Comparison of ENCODE assay signal across 9 cellular contexts in the genomic region with DNA sequence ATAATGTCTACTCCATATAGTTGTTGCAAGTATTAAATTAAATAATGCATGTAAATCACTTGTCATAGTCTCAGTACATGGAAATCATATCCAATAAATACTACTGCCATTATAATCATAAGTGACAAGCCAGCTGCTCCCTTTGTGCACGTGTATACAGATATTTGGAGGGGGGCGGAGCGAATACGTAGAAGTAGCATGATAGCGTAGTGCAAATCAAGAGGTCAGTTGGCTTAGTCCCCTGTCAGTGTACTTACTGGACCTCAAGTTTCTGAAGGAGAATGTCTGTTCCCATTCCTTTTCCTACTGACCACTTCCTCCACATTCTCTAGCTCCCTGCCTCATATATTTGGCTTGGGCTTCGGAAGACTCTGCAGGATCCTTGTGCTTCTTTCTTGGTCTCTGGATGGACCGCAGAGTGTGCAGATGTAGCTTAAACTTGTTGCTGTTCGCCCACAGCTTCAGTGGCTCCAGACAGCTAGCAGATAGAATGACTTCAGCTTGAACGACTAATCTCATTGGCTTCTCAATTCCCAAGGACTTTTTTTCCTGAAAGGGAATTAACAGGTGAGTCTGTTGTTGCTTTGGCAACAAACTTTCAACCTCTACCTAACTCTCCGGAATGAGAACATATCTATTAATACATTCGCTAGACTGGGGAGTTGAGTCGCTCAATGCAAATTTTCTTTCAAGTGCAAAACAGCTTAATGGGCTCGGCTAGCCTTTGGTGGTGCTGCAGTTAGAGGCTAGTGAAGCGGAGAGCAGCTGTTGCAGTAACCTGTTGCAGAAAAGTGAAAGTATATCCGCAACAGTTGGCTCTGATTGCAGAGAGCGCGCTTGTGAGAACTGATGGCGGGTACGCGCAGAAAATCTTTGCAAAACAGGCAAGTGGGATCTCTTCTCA. TPM values are rescaled to one million over a fixed set of nuclear protein-coding genes. Genes with fewer than 3 reads are reported as not detected.
A peak's percentile ranks its signal among the peaks of the same experiment; 100 is the strongest.
DNase-seq lines count a peak whose midpoint lies in the region; ATAC-seq and TF ChIP-seq lines count a peak whose summit lies in the region.
"Had no signal": no experiment of that assay in that cellular context is flagged by ENCODE, and none has a peak within 500 bp of the region (broad histone marks: within the 10 kb centered on the region; RNA-seq: fewer than 3 reads in every experiment).

A gene with protein sequence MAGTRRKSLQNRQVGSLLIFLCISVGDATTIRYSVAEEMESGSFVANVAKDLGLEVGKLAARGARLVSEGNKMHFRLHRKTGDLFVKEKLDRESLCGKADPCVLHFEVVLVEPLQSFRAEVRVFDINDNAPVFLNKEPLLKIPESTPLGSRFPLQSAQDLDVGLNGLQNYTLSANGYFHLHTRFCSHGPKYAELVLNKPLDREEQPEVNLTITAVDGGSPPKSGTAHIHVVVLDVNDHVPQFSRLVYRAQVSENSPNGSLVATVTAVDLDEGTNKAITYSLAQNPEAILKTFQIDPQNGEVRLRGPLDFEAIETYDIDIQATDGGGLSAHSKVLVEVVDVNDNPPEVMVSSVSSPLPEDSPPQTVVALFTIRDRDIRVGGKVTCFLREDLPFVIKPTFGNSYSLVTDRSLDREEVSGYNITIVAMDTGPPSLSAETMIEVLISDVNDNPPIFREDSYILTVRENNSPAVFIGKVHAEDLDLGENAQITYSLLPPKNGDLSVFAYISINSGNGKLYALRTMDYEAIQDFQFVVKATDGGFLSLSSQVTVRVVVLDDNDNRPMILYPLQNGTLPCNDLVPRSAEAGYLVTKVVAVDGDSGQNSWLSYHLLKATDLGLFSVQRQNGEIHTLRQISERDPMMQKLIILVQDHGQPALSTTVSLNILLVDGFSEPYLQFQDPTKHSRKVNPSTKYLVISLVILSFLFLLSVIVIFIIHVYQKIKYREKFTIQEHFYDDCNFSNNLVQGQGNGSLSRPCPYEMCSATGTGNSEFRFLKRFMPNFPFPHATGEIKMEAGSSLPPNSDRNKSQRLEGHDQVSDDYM (plus strand): TSS at position 753 of the 904 bp plus-strand sequence. CDS start 97 bp downstream, at position 850.

- no peaks in the 10 kb centered on the region for H3K36me3 ChIP-seq in mammary epithelial cell (ENCODE audit: insufficient read depth, low read length)

- peak within 1 kb of the TSS; percentile 87 for H2AFZ ChIP-seq in mammary epithelial cell (ENCODE audit: low read depth, low read length)

- peaks cover 60% of the 10 kb centered on the region for H3K27me3 Mint-ChIP-seq in mesothelial cell of epicardium (ENCODE audit: low read depth)

- CTCF ChIA-PET in mammary epithelial cell (lab: Charles Lee; ENCODE audit: low non-redundant PET): interaction anchor here (0.6 kb wide), 1 partner anchor 404 kb away, joined by 5 read pairs; no protein-coding TSS in a partner anchor

- H3K4me1 ChIP-seq in mammary epithelial cell (ENCODE audit: insufficient read depth, low read length): no peaks in the 10 kb centered on the region

- no peaks in the 10 kb centered on the region for H4K20me1 ChIP-seq in mammary epithelial cell (ENCODE audit: insufficient read depth, low read length)

- no peaks in the 10 kb centered on the region for H3K36me3 Mint-ChIP-seq in mesothelial cell of epicardium

- no peak within 1 kb of the TSS for H3K9ac ChIP-seq in mammary epithelial cell (ENCODE audit: insufficient read depth, low read length)

- no peaks in the 10 kb centered on the region for H3K9me3 ChIP-seq in mammary epithelial cell (replicated peaks; ENCODE audit: insufficient read depth, low read length)

- H3K4me2 ChIP-seq in mammary epithelial cell (ENCODE audit: insufficient read depth, low read depth, low read length): peak within 1 kb of the TSS; percentile 84

- peaks cover 4% of the 10 kb centered on the region for H3K27me3 ChIP-seq in mammary epithelial cell (ENCODE audit: insufficient read depth, low read length)

- intact Hi-C loops in mammary epithelial cell (cut with micrococcal nuclease): no loop called here

- 26% methylated on average over 16 of the region's 20 CpGs for WGBS in mammary epithelial cell (ENCODE audit: low coverage, missing lambda C conversion rate)

- H3K4me3 ChIP-seq in mammary epithelial cell (replicated peaks in 1 of 3; ENCODE audit: insufficient read depth in 1 of 3, low read depth in 2 of 3, low read length in 3 of 3): peak within 1 kb of the TSS; percentile 43 to 56 (median 52)

- in situ Hi-C loops in mammary epithelial cell (cut with MboI; ENCODE audit: low sequenced_read_pairs in 2 of 2): no loop called here

- H3K4me1 Mint-ChIP-seq in mesothelial cell of epicardium: peaks cover 8% of the 10 kb centered on the region

- TF ChIP-seq CTCF in 22Rv1 (IDR thresholded peaks at IDR 0.05): no peak
- TF ChIP-seq CTCF in mammary epithelial cell (conservative IDR thresholded peaks at IDR 0.05 in 1 of 2, IDR thresholded peaks at IDR 0.05 in 1 of 2; ENCODE audit: extremely low read depth in 1 of 2, insufficient read depth in 1 of 2, low read depth in 1 of 2, low read length in 2 of 2): no peak
- TF ChIP-seq CTCF in mesothelial cell of epicardium (IDR thresholded peaks at IDR 0.05; ENCODE audit: unreplicated experiment): no peak

- H3K9me3 Mint-ChIP-seq in mesothelial cell of epicardium: no peaks in the 10 kb centered on the region

- dilution Hi-C loops in mammary epithelial cell (cut with HindIII; ENCODE audit: low sequenced_read_pairs): no loop called here

- no TSS peak for BruUV-seq in mammary epithelial cell (replicated peaks; lab: Mats Ljungman, UMichigan)

- H3K79me2 ChIP-seq in mammary epithelial cell (ENCODE audit: insufficient read depth, low read length): no peaks in the 10 kb centered on the region

- DNase-seq in M059J (ENCODE audit: low read depth): peak; percentile 1
- DNase-seq in mammary epithelial cell: peak; percentile 14
- peak in 1 of 2 experiments; percentile 43 for DNase-seq in mesothelial cell of epicardium (ENCODE audit: low spot score in 2 of 2, unreplicated experiment in 2 of 2)
- no peak for DNase-seq in putamen (ENCODE audit: low spot score)
- no peak for DNase-seq in NCI-H1694 (lab: John Stamatoyannopoulos, UW)
- DNase-seq: activated CD4-positive, CD25-positive, alpha-beta regulatory T cell had no signal

- ATAC-seq in HG03175 (IDR thresholded peaks at IDR 0.05; ENCODE audit: unreplicated experiment): no peak
- no peak for ATAC-seq in HG03439 (IDR thresholded peaks at IDR 0.05; ENCODE audit: unreplicated experiment)

- peak within 1 kb of the TSS; percentile 8 for H3K27ac Mint-ChIP-seq in mesothelial cell of epicardium

- peak within 1 kb of the TSS; percentile 58 for H3K27ac ChIP-seq in 22Rv1
- H3K27ac ChIP-seq in mammary epithelial cell (ENCODE audit: insufficient read depth, low read depth, low read length): no peak within 1 kb of the TSS

- peak within 1 kb of the TSS; percentile 83 for H3K4me3 Mint-ChIP-seq in mesothelial cell of epicardium

RNA-seq across cellular contexts. Expression of the gene that starts here (rescaled TPM):
- total RNA-seq in M059J (2014; rRNA removed; shearing (Covaris generic)): not detected in 2 replicates
- total RNA-seq in mammary epithelial cell: not detected
- polyA plus RNA-seq in mammary epithelial cell: not detected
- polyA minus RNA-seq in mammary epithelial cell: not detected
- total RNA-seq in mesothelial cell of epicardium: 0.16 to 0.18 TPM (median 0.16 TPM) in 3 replicates

Comparison
In these comparisons a context has a peak if more than half of its experiments do, and no peak if none do; other contexts are left out.
1. Peak in DNase-seq in M059J; RNA of the gene not detected or under 1 TPM.
2. Peak in DNase-seq, H3K4me3 ChIP-seq and H3K4me2 ChIP-seq in mammary epithelial cell; RNA of the gene not detected or under 1 TPM.